In the genomic region with DNA sequence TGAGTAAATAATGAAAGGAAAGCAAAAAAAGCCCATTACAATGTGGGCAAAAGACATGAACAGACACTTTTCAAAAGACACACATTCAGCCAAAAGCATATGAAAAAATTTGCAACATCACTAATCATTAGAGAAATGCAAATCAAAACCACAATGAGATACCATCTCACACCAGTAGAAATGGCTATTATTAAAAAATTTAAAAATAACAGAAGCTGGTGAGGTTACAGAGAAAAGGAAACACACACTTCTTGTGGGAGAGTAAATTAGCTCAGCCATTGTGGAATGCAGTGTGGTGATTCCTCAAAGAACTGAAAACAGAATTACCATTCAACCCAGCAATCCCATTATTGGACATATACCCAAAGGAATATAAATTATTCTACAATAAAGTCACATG, we compare ENCODE assay signal across 23 cellular contexts.
"Had no signal": no experiment of that assay in that cellular context is flagged by ENCODE, and none has a peak within 500 bp of the region (broad histone marks: within the 10 kb centered on the region; RNA-seq: fewer than 3 reads in every experiment).

No MANE protein-coding gene starts in this region.

- H3K27me3 ChIP-seq: esophagus squamous epithelium, gastroesophageal sphincter, right lobe of liver, testis, tibial nerve, upper lobe of right lung, vagina had no signal

- ATAC-seq: effector memory CD8-positive, alpha-beta T cell; gastroesophageal sphincter; left colon; left ventricle myocardium superior; psoas muscle; right lobe of liver; stimulated activated naive B cell treated with anti-CD40 and anti-IgM and Interleukin-4, amounts not matched to agents 10 μg/mL and 1 μg/mL and 100 μg/mL, for 72 hours; stimulated activated naive CD8-positive, alpha-beta T cell treated with anti-CD3 and anti-CD28 coated beads, Interleukin-15, amount 100 ng/mL, for 72 hours; upper lobe of right lung had no signal

- H3K27ac ChIP-seq: esophagus squamous epithelium, gastroesophageal sphincter, psoas muscle, right lobe of liver, testis, tibial nerve, upper lobe of right lung, vagina had no signal

- DNase-seq: effector memory CD8-positive, alpha-beta T cell; esophagus squamous epithelium; foreskin fibroblast; glutamatergic neuron; immature natural killer cell; kidney; left colon; left ventricle myocardium superior; mesendoderm; naive B cell; psoas muscle; retina; right lobe of liver; stimulated activated CD4-positive, alpha-beta T cell treated with anti-CD3 and anti-CD28 coated beads, Interleukin-2, amount 100 ng/mL, for 24 hours; stimulated activated CD4-positive, alpha-beta T cell treated with anti-CD3 and anti-CD28 coated beads, Interleukin-4, amount 100 ng/mL, for 4 hours; stimulated activated naive B cell treated with anti-CD40 and anti-IgM and Interleukin-4, amounts not matched to agents 10 μg/mL and 1 μg/mL and 100 μg/mL, for 72 hours; stimulated activated naive CD8-positive, alpha-beta T cell treated with anti-CD3 and anti-CD28 coated beads, Interleukin-15, amount 100 ng/mL, for 72 hours; testis; upper lobe of right lung had no signal

- H3K4me3 ChIP-seq: esophagus squamous epithelium, gastroesophageal sphincter, lung, psoas muscle, right lobe of liver, testis, tibial nerve, upper lobe of right lung, vagina had no signal

- H3K9me3 ChIP-seq: esophagus squamous epithelium, gastroesophageal sphincter, psoas muscle, right lobe of liver, testis, tibial nerve, upper lobe of right lung, vagina had no signal

- H3K36me3 ChIP-seq: esophagus squamous epithelium, gastroesophageal sphincter, right lobe of liver, tibial nerve, upper lobe of right lung, vagina had no signal

- H3K4me1 ChIP-seq: esophagus squamous epithelium, gastroesophageal sphincter, psoas muscle, right lobe of liver, testis, tibial nerve, upper lobe of right lung, vagina had no signal
